9 cellular contexts compared by ENCODE assay signal in the genomic region with DNA sequence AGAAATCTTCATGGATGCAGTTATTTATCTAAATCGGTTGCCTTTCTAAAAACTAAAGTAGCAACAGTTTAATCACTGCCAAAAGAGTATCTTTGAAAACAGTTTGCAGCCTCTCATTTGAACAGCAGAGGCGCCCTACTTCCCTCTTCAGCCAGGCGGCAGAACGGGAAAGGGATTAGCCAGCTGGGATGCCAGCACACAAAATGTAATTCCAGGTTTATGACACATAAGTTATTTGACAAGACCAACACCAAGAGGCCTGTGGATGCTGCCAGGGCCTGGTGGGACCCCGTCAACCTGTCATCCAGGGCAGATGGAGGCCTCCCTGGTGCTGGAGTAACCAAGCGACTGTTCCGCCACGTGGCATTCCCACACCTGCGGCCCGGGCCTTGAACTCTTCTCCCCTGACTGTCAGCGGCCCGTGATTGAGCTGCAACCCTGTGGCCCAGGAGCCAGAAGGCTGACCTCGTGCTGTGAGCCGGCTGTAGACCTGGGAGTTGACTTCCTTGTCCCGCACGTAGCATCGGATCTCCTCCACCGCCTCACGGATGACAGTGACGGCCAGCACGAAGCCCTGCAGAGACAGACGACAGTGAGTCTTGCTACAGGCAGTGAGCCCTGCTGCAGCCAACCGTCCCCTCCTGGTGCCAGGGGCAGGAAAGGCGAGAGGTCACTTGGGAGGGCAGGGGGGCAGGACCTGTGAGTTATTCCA. TPM values are rescaled to one million over a fixed set of nuclear protein-coding genes. Genes with fewer than 3 reads are reported as not detected.
DNase-seq lines count a peak whose midpoint lies in the region; ATAC-seq and TF ChIP-seq lines count a peak whose summit lies in the region.
"Had no signal": no experiment of that assay in that cellular context is flagged by ENCODE, and none has a peak within 500 bp of the region (broad histone marks: within the 10 kb centered on the region; RNA-seq: fewer than 3 reads in every experiment).

No MANE protein-coding gene starts in this region.

- no peaks in the 10 kb centered on the region for H3K27me3 ChIP-seq in OCI-LY1 (ENCODE audit: insufficient read depth, low read length)
- H3K27me3 ChIP-seq in osteoblast (ENCODE audit: insufficient read depth, low read length) = no peaks in the 10 kb centered on the region

- H2AFZ ChIP-seq in OCI-LY1 (ENCODE audit: low read length) (no peak overlapping the region), osteoblast (ENCODE audit: low read length) (no peak overlapping the region)

- peak; percentile 27; the same call in 1 of the 2 replicates for TF ChIP-seq CTCF in OCI-LY1 (IDR thresholded peaks at IDR 0.05; ENCODE audit: low read length)
- peak; percentile 56 for TF ChIP-seq CTCF in epithelial cell of esophagus (IDR thresholded peaks at IDR 0.05; ENCODE audit: insufficient read depth, low read depth, low read length, missing control alignments)
- TF ChIP-seq CTCF in osteoblast (IDR thresholded peaks at IDR 0.05; ENCODE audit: extremely low read depth, low read depth, low read length) = peak; percentile 68

- no peaks in the 10 kb centered on the region for H3K79me2 ChIP-seq in OCI-LY1 (ENCODE audit: insufficient read depth, low read length)
- H3K79me2 ChIP-seq in osteoblast (ENCODE audit: insufficient read depth, low read length) = no peaks in the 10 kb centered on the region

- ATAC-seq in activated CD8-positive, alpha-beta memory T cell treated with anti-CD3 and anti-CD28 coated beads, Interleukin-2, amount 10 ng/mL, durations not matched to agents 7 days and 5 days = no peak
- ATAC-seq in GM21515 (IDR thresholded peaks at IDR 0.05; ENCODE audit: unreplicated experiment) = no peak

- DNase-seq in Daoy (ENCODE audit: low read depth) (peak; percentile 19), epithelial cell of esophagus (ENCODE audit: low read depth) (peak; percentile 40), osteoblast (ENCODE audit: insufficient read length, low spot score, missing footprints) (peak; percentile 78)
- no peak for DNase-seq in activated CD8-positive, alpha-beta memory T cell treated with anti-CD3 and anti-CD28 coated beads, Interleukin-2, amount 10 ng/mL, durations not matched to agents 7 days and 5 days
- DNase-seq in activated CD4-positive, alpha-beta T cell treated with anti-CD3 and anti-CD28 coated beads for 4 hours = no peak
- DNase-seq in activated CD4-positive, alpha-beta memory T cell treated with anti-CD3 and anti-CD28 coated beads, Interleukin-2, amount 10 ng/mL, durations not matched to agents 7 days and 5 days = no peak

- no peak overlapping the region for H3K9ac ChIP-seq in OCI-LY1 (ENCODE audit: low read length)

- H3K4me1 ChIP-seq in OCI-LY1 (ENCODE audit: insufficient read depth, low read length, severe bottlenecking) (no peaks in the 10 kb centered on the region), osteoblast (ENCODE audit: insufficient read depth, low read length) (no peaks in the 10 kb centered on the region)

- H3F3A ChIP-seq in OCI-LY1 (ENCODE audit: insufficient read depth, low read length) = no peaks in the 10 kb centered on the region

- no peak overlapping the region for H3K4me3 ChIP-seq in OCI-LY1 (ENCODE audit: low read depth, low read length, poor library complexity, severe bottlenecking)
- no peak overlapping the region for H3K4me3 ChIP-seq in epithelial cell of esophagus (ENCODE audit: low read length)
- H3K4me3 ChIP-seq in osteoblast (ENCODE audit: insufficient read depth, low read length) = no peak overlapping the region

- H3K27me3 Mint-ChIP-seq in activated CD8-positive, alpha-beta memory T cell treated with anti-CD3 and anti-CD28 coated beads, Interleukin-2, amount 10 ng/mL, durations not matched to agents 7 days and 5 days = peaks cover 14% of the 10 kb centered on the region
- peaks cover 11% of the 10 kb centered on the region for H3K27me3 Mint-ChIP-seq in activated CD4-positive, alpha-beta memory T cell treated with anti-CD3 and anti-CD28 coated beads, Interleukin-2, amount 10 ng/mL, durations not matched to agents 7 days and 5 days

- H3K9me3 Mint-ChIP-seq in activated CD8-positive, alpha-beta memory T cell treated with anti-CD3 and anti-CD28 coated beads, Interleukin-2, amount 10 ng/mL, durations not matched to agents 7 days and 5 days (ENCODE audit: low read depth) = no peaks in the 10 kb centered on the region
- no peaks in the 10 kb centered on the region for H3K9me3 Mint-ChIP-seq in activated CD4-positive, alpha-beta memory T cell treated with anti-CD3 and anti-CD28 coated beads, Interleukin-2, amount 10 ng/mL, durations not matched to agents 7 days and 5 days
- H3K9me3 Mint-ChIP-seq: activated T-helper 1 cell treated with anti-CD3 and anti-CD28 coated beads, Interleukin-12 subunit alpha, Interleukin-12 subunit beta, Interleukin-2, Interleukin-4 antibody, amounts not matched to agents 30 ng/mL and 10 ng/mL and 1 ng/mL, durations not matched to agents 14 hours and 24 hours and 36 hours had no signal

- H4K20me1 ChIP-seq in OCI-LY1 (ENCODE audit: insufficient read depth, low read length) = no peaks in the 10 kb centered on the region
- H4K20me1 ChIP-seq in osteoblast (ENCODE audit: insufficient read depth, low read length) = no peaks in the 10 kb centered on the region

- H3K9me3 ChIP-seq in OCI-LY1 (ENCODE audit: low read length) (no peaks in the 10 kb centered on the region), osteoblast (ENCODE audit: low read depth, low read length) (no peaks in the 10 kb centered on the region)

- H3K9me2 ChIP-seq in OCI-LY1 (ENCODE audit: low read depth, low read length) = no peaks in the 10 kb centered on the region

- H3K27ac ChIP-seq in OCI-LY1 (ENCODE audit: low read depth, low read length, poor library complexity, severe bottlenecking) (no peak overlapping the region), osteoblast (ENCODE audit: low read depth, low read length) (no peak overlapping the region)

- H3K36me3 Mint-ChIP-seq in activated CD8-positive, alpha-beta memory T cell treated with anti-CD3 and anti-CD28 coated beads, Interleukin-2, amount 10 ng/mL, durations not matched to agents 7 days and 5 days = no peaks in the 10 kb centered on the region
- H3K36me3 Mint-ChIP-seq in activated CD4-positive, alpha-beta memory T cell treated with anti-CD3 and anti-CD28 coated beads, Interleukin-2, amount 10 ng/mL, durations not matched to agents 7 days and 5 days (ENCODE audit: low read depth) = no peaks in the 10 kb centered on the region

- H3K4me2 ChIP-seq in OCI-LY1 (ENCODE audit: low read length) (no peak overlapping the region), osteoblast (ENCODE audit: insufficient read depth, low read length) (no peak overlapping the region)

- H3K4me3 Mint-ChIP-seq in activated CD8-positive, alpha-beta memory T cell treated with anti-CD3 and anti-CD28 coated beads, Interleukin-2, amount 10 ng/mL, durations not matched to agents 7 days and 5 days = no peak overlapping the region
- H3K4me3 Mint-ChIP-seq in activated CD4-positive, alpha-beta memory T cell treated with anti-CD3 and anti-CD28 coated beads, Interleukin-2, amount 10 ng/mL, durations not matched to agents 7 days and 5 days = no peak overlapping the region
- H3K4me3 Mint-ChIP-seq: activated T-helper 1 cell treated with anti-CD3 and anti-CD28 coated beads, Interleukin-12 subunit alpha, Interleukin-12 subunit beta, Interleukin-2, Interleukin-4 antibody, amounts not matched to agents 30 ng/mL and 10 ng/mL and 1 ng/mL, durations not matched to agents 14 hours and 24 hours and 36 hours had no signal

- H3K4me1 Mint-ChIP-seq in activated CD8-positive, alpha-beta memory T cell treated with anti-CD3 and anti-CD28 coated beads, Interleukin-2, amount 10 ng/mL, durations not matched to agents 7 days and 5 days = peaks cover 8% of the 10 kb centered on the region
- H3K4me1 Mint-ChIP-seq in activated CD4-positive, alpha-beta memory T cell treated with anti-CD3 and anti-CD28 coated beads, Interleukin-2, amount 10 ng/mL, durations not matched to agents 7 days and 5 days = peaks cover 12% of the 10 kb centered on the region

- no peaks in the 10 kb centered on the region for H3K36me3 ChIP-seq in OCI-LY1 (ENCODE audit: insufficient read depth, low read length)
- H3K36me3 ChIP-seq in osteoblast (ENCODE audit: insufficient read depth, low read length) = no peaks in the 10 kb centered on the region

- CTCF ChIA-PET in activated CD8-positive, alpha-beta memory T cell treated with anti-CD3 and anti-CD28 coated beads, Interleukin-2, amount 10 ng/mL, durations not matched to agents 7 days and 5 days (lab: Charles Lee) = no interaction called here
- CTCF ChIA-PET in activated CD4-positive, alpha-beta memory T cell treated with anti-CD3 and anti-CD28 coated beads, Interleukin-2, amount 10 ng/mL, durations not matched to agents 7 days and 5 days (lab: Charles Lee) = no interaction called here

- no peak overlapping the region for H3K27ac Mint-ChIP-seq in activated CD8-positive, alpha-beta memory T cell treated with anti-CD3 and anti-CD28 coated beads, Interleukin-2, amount 10 ng/mL, durations not matched to agents 7 days and 5 days
- H3K27ac Mint-ChIP-seq in activated CD4-positive, alpha-beta memory T cell treated with anti-CD3 and anti-CD28 coated beads, Interleukin-2, amount 10 ng/mL, durations not matched to agents 7 days and 5 days = no peak overlapping the region
- H3K27ac Mint-ChIP-seq: activated T-helper 1 cell treated with anti-CD3 and anti-CD28 coated beads, Interleukin-12 subunit alpha, Interleukin-12 subunit beta, Interleukin-2, Interleukin-4 antibody, amounts not matched to agents 30 ng/mL and 10 ng/mL and 1 ng/mL, durations not matched to agents 14 hours and 24 hours and 36 hours had no signal

- POLR2A ChIA-PET in activated CD4-positive, alpha-beta memory T cell treated with anti-CD3 and anti-CD28 coated beads, Interleukin-2, amount 10 ng/mL, durations not matched to agents 7 days and 5 days (lab: Charles Lee) = no interaction called here

RNA-seq across cellular contexts. Expression of a gene that starts 55.5 kb away (rescaled TPM):
- 5.6 and 7.9 TPM in 2 replicates for total RNA-seq in Daoy (2014; rRNA removed; shearing (Covaris generic))
- 46.0 and 48.9 TPM in 2 replicates for total RNA-seq in osteoblast
- 1 to 10 TPM in 1 of 2 experiments, under 1 TPM in 1; 0.38 to 2.4 TPM for total RNA-seq in activated CD8-positive, alpha-beta memory T cell treated with anti-CD3 and anti-CD28 coated beads, Interleukin-2, amount 10 ng/mL, durations not matched to agents 7 days and 5 days
- 1 to 10 TPM; 1.0 to 1.2 TPM for total RNA-seq in activated CD4-positive, alpha-beta memory T cell treated with anti-CD3 and anti-CD28 coated beads, Interleukin-2, amount 10 ng/mL, durations not matched to agents 7 days and 5 days

Comparison
In these comparisons a context has a peak if more than half of its experiments do, and no peak if none do; other contexts are left out.
1. DNase-seq: peak in Daoy (single experiment), epithelial cell of esophagus (single experiment) and osteoblast (single experiment); none in activated CD8-positive, alpha-beta memory T cell treated with anti-CD3 and anti-CD28 coated beads, Interleukin-2, amount 10 ng/mL, durations not matched to agents 7 days and 5 days (single experiment), activated CD4-positive, alpha-beta T cell treated with anti-CD3 and anti-CD28 coated beads for 4 hours (0 of 2) and activated CD4-positive, alpha-beta memory T cell treated with anti-CD3 and anti-CD28 coated beads, Interleukin-2, amount 10 ng/mL, durations not matched to agents 7 days and 5 days (single experiment).
2. Peak in every context shown above with its lines, with median percentiles within 50 percentile points of each other: CTCF ChIP-seq.